17 cellular contexts compared by ENCODE assay signal in the genomic region with DNA sequence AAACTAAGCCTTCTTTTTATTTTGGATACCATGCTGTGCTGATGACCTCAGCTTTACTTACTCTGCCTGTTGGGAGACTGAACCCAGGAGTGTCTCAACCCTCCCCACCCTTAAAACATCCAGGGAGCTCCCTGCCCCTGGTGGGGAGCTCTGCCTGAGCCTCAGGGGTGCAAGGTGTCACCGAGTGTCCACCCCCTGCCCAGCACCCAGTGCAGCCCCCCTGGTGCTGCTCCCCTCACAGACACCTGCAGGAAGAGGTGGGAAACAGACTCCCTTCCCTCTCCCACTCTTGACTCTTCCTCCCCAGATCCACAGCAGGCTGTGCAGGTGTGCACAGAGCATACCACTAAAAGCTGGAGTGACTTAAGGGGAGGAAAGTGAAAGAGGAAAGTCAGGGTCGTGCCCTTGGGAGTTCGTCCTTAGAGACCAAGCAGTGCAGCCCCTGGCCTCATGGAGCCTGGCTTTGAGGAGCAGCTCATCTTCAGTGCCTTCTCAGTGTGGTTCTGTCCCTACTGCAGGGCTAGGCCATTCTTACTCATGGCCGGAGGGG. TPM values are rescaled to one million over a fixed set of nuclear protein-coding genes. Genes with fewer than 3 reads are reported as not detected.
DNase-seq lines count a peak whose midpoint lies in the region; ATAC-seq and TF ChIP-seq lines count a peak whose summit lies in the region.
"Had no signal": no experiment of that assay in that cellular context is flagged by ENCODE, and none has a peak within 500 bp of the region (broad histone marks: within the 10 kb centered on the region; RNA-seq: fewer than 3 reads in every experiment).

No MANE protein-coding gene starts in this region.

- no peak overlapping the region for H3K27ac Mint-ChIP-seq in osteocyte (ENCODE audit: unreplicated experiment)
- H3K27ac Mint-ChIP-seq: CD4-positive, alpha-beta T cell had no signal

- TF ChIP-seq CTCF in osteocyte (IDR thresholded peaks at IDR 0.05), result no peak

- H3K4me2 ChIP-seq in BLaER1, result peak overlapping the region; percentile 51

- H3K36me3 ChIP-seq in BLaER1, result no peaks in the 10 kb centered on the region
- H3K36me3 ChIP-seq: SJCRH30 had no signal

- no peak overlapping the region for H3K4me3 Mint-ChIP-seq in osteocyte (ENCODE audit: unreplicated experiment)
- H3K4me3 Mint-ChIP-seq: CD4-positive, alpha-beta T cell had no signal

- no peaks in the 10 kb centered on the region for H3K36me3 Mint-ChIP-seq in osteocyte (ENCODE audit: unreplicated experiment)

- H3K27ac ChIP-seq in BLaER1, result peak overlapping the region; percentile 27; the same call in 1 of the 2 replicates
- H3K27ac ChIP-seq: SJCRH30 had no signal

- H3K27me3 ChIP-seq in BLaER1, result no peaks in the 10 kb centered on the region
- H3K27me3 ChIP-seq: SJCRH30 had no signal

- DNase-seq in D341Med (ENCODE audit: low spot score) (peak; percentile 5), osteocyte (ENCODE audit: extremely low spot score, unreplicated experiment) (peak; percentile 59), NCI-H2171 treated with DMSO at 0.1 percent for 48 hours (lab: John Stamatoyannopoulos, UW) (no peak)
- peak; percentile 42 for DNase-seq in activated CD8-positive, alpha-beta memory T cell treated with anti-CD3 and anti-CD28 coated beads, Interleukin-2, amount 50 U/mL, for 48 hours
- DNase-seq in NK-92 treated with Interleukin-12 subunit alpha and Interleukin-12 subunit beta, amount 100 ng/mL, for 24 hours (lab: John Stamatoyannopoulos, UW), result no peak
- DNase-seq: ACHN; AML-193; CD4-positive, alpha-beta T cell; DMS79; NCI-H1417; NCI-H187 treated with DMSO at 0.1 percent for 48 hours; NCI-H526 treated with DMSO at 0.1 percent for 48 hours; RPMI8226; SJCRH30 had no signal

- no peak overlapping the region for H3K4me3 ChIP-seq in BLaER1
- H3K4me3 ChIP-seq: SJCRH30 had no signal

- H3K4me1 Mint-ChIP-seq in osteocyte (ENCODE audit: unreplicated experiment), result peaks cover 3% of the 10 kb centered on the region

- H3K9me3 ChIP-seq in BLaER1, result no peaks in the 10 kb centered on the region
- H3K9me3 ChIP-seq: SJCRH30 had no signal

- peaks cover 22% of the 10 kb centered on the region for H3K4me1 ChIP-seq in BLaER1
- H3K4me1 ChIP-seq: SJCRH30 had no signal

- peaks cover 3% of the 10 kb centered on the region for H3K27me3 Mint-ChIP-seq in osteocyte (ENCODE audit: unreplicated experiment)
- H3K27me3 Mint-ChIP-seq: CD4-positive, alpha-beta T cell had no signal

- H3K9me3 Mint-ChIP-seq in osteocyte (ENCODE audit: unreplicated experiment), result no peaks in the 10 kb centered on the region
- H3K9me3 Mint-ChIP-seq: CD4-positive, alpha-beta T cell had no signal

- no peak overlapping the region for H3K9ac ChIP-seq in BLaER1

- no peak for ATAC-seq in GM21390 (IDR thresholded peaks at IDR 0.05; ENCODE audit: unreplicated experiment)
- ATAC-seq: HCT116 had no signal

- no peaks in the 10 kb centered on the region for H4K20me1 ChIP-seq in BLaER1

RNA-seq across cellular contexts. Expression of a gene that starts 51.3 kb away (rescaled TPM):
- not detected in 2 replicates for total RNA-seq in osteocyte

RNA-seq across cellular contexts. Expression of a gene that starts 59.1 kb away (rescaled TPM):
- not detected in 2 replicates for total RNA-seq in osteocyte
- total RNA-seq: CD4-positive, alpha-beta T cell; SJCRH30 had no signal

Comparison
In these comparisons a context has a peak if more than half of its experiments do, and no peak if none do; other contexts are left out.
1. DNase-seq: peak in D341Med (single experiment), activated CD8-positive, alpha-beta memory T cell treated with anti-CD3 and anti-CD28 coated beads, Interleukin-2, amount 50 U/mL, for 48 hours (single experiment) and osteocyte (single experiment); none in NCI-H2171 treated with DMSO at 0.1 percent for 48 hours (single experiment) and NK-92 treated with Interleukin-12 subunit alpha and Interleukin-12 subunit beta, amount 100 ng/mL, for 24 hours (single experiment).